Comparison of ENCODE assay signal across 8 cellular contexts in genomic region chr19:57362997-57363705, GRCh38. TPM values are rescaled to one million over a fixed set of nuclear protein-coding genes. Genes with fewer than 3 reads are reported as not detected.
DNase-seq lines count a peak whose midpoint lies in the region; ATAC-seq and TF ChIP-seq lines count a peak whose summit lies in the region.

TRAPPC2B (plus strand) TSS chr19:57363551; CDS start chr19:57364834, 1,283 bp downstream.
ZNF547 (plus strand) TSS chr19:57363551; CDS start chr19:57368556, 5,005 bp downstream.

- peaks cover 46% of the 10 kb centered on the region for H3K4me1 ChIP-seq in left ventricle myocardium inferior
- peaks cover 6% of the 10 kb centered on the region for H3K4me1 ChIP-seq in upper lobe of right lung

- no peaks in the 10 kb centered on the region for H3K27me3 Mint-ChIP-seq in T-helper 17 cell

- TF ChIP-seq CTCF in left ventricle myocardium inferior (IDR thresholded peaks at IDR 0.05; ENCODE audit: borderline replicate concordance) (no peak), upper lobe of right lung (IDR thresholded peaks at IDR 0.05) (no peak)

- H3K4me3 ChIP-seq in left ventricle myocardium inferior = peak within 1 kb of the TSS; percentile 88
- peak within 1 kb of the TSS; percentile 65 for H3K4me3 ChIP-seq in upper lobe of right lung

- peak within 1 kb of the TSS; percentile 86 for H3K4me3 Mint-ChIP-seq in T-helper 17 cell

- ATAC-seq in GM18498 (IDR thresholded peaks at IDR 0.05; ENCODE audit: unreplicated experiment) (peak; percentile 95), HG02885 (IDR thresholded peaks at IDR 0.05; ENCODE audit: poor library complexity, unreplicated experiment) (peak; percentile 93), T-helper 17 cell (peak; percentile 94), upper lobe of right lung (peak; percentile 99)

- H3K9me3 ChIP-seq in T-helper 17 cell (ENCODE audit: control insufficient read depth, low read length, poor library complexity, severe bottlenecking) (peaks cover 8% of the 10 kb centered on the region), left ventricle myocardium inferior (replicated peaks) (peaks cover 44% of the 10 kb centered on the region), upper lobe of right lung (peaks cover 3% of the 10 kb centered on the region)

- intact Hi-C loops in left ventricle myocardium inferior (cut with micrococcal nuclease) (no loop called here), posterior vena cava (cut with DNase I) (no loop called here), upper lobe of right lung (cut with DNase I) (no loop called here)

- peak within 1 kb of the TSS; percentile 94 for H3K27ac Mint-ChIP-seq in T-helper 17 cell

- H3K36me3 ChIP-seq in left ventricle myocardium inferior (peaks cover 50% of the 10 kb centered on the region), upper lobe of right lung (peaks cover 3% of the 10 kb centered on the region)

- H3K27me3 ChIP-seq in left ventricle myocardium inferior (ENCODE audit: low read depth) = no peaks in the 10 kb centered on the region
- H3K27me3 ChIP-seq in upper lobe of right lung = no peaks in the 10 kb centered on the region

- DNase-seq in NCI-H1694 treated with DMSO at 0.1 percent for 48 hours (lab: John Stamatoyannopoulos, UW) (peak; percentile 97), T-helper 17 cell (peak; percentile 86 to 96 (median 94)), left ventricle myocardium inferior (peak; percentile 100), posterior vena cava (ENCODE audit: low spot score) (peak; percentile 100), upper lobe of right lung (peak; percentile 99)

- peaks cover 10% of the 10 kb centered on the region for H3K4me1 Mint-ChIP-seq in T-helper 17 cell

- H3K36me3 Mint-ChIP-seq in T-helper 17 cell (ENCODE audit: low read depth) = peaks cover 5% of the 10 kb centered on the region

- peak within 1 kb of the TSS; percentile 74 for H3K27ac ChIP-seq in angular gyrus (ENCODE audit: low read depth, low read length)
- peak within 1 kb of the TSS; percentile 94 for H3K27ac ChIP-seq in left ventricle myocardium inferior (replicated peaks)
- peak within 1 kb of the TSS; percentile 89 for H3K27ac ChIP-seq in upper lobe of right lung

RNA-seq across cellular contexts. Expression of gene TRAPPC2B, which starts in this region (rescaled TPM):
- total RNA-seq in T-helper 17 cell (1 to 10 TPM; 8.7 to 9.5 TPM), left ventricle myocardium inferior (11.4 TPM), posterior vena cava (1 to 10 TPM; 7.5 to 9.2 TPM), upper lobe of right lung (7.0 TPM)

RNA-seq across cellular contexts. Expression of gene ZNF547, which starts in this region (rescaled TPM):
- 1 to 10 TPM in 1 of 2 donors, under 1 TPM in 1; 0.77 to 1.1 TPM for total RNA-seq in T-helper 17 cell
- total RNA-seq in left ventricle myocardium inferior = 3.6 TPM
- total RNA-seq in posterior vena cava = 1 to 10 TPM; 2.4 to 3.5 TPM
- 3.3 TPM for total RNA-seq in upper lobe of right lung

Comparison
In these comparisons a context has a peak if more than half of its experiments do, and no peak if none do; other contexts are left out.
1. Peak in every context shown above with its lines: DNase-seq, ATAC-seq, H3K4me3 ChIP-seq and H3K27ac ChIP-seq.